Comparison of ENCODE assay signal across 30 cellular contexts in genomic region chr15:33191641-33192040, GRCh38. TPM values are rescaled to one million over a fixed set of nuclear protein-coding genes. Genes with fewer than 3 reads are reported as not detected.
DNase-seq lines count a peak whose midpoint lies in the region; ATAC-seq, FAIRE-seq and TF ChIP-seq lines count a peak whose summit lies in the region.
"Had no signal": no experiment of that assay in that cellular context is flagged by ENCODE, and none has a peak within 500 bp of the region (broad histone marks: within the 10 kb centered on the region; RNA-seq: fewer than 3 reads in every experiment).

No MANE protein-coding gene starts in this region.

- H3K27ac Mint-ChIP-seq in GM23338: no peak overlapping the region
- H3K27ac Mint-ChIP-seq: CD14-positive monocyte, HFFc6, T-cell had no signal

- H2AFZ ChIP-seq in keratinocyte (ENCODE audit: control insufficient read depth, low read length) (no peak overlapping the region), GM23338 (no peak overlapping the region)

- H3F3A ChIP-seq in GM23338 (replicated peaks; ENCODE audit: low read depth): no peaks in the 10 kb centered on the region

- H3K9me1 ChIP-seq in keratinocyte (ENCODE audit: control insufficient read depth, extremely low read depth, insufficient read depth, low read length): no peaks in the 10 kb centered on the region

- H3K4me1 ChIP-seq in keratinocyte (ENCODE audit: control insufficient read depth, extremely low read depth, insufficient read depth, low read length) (peaks cover 9% of the 10 kb centered on the region), GM23338 (ENCODE audit: insufficient read depth) (peaks cover 8% of the 10 kb centered on the region), left ventricle myocardium inferior (peaks cover 26% of the 10 kb centered on the region)

- intact Hi-C loops in left ventricle myocardium inferior (cut with micrococcal nuclease): no loop called here

- TF ChIP-seq CTCF in keratinocyte (optimal IDR thresholded peaks at IDR 0.05 in 1 of 3, IDR thresholded peaks at IDR 0.05 in 1 of 3, conservative IDR thresholded peaks at IDR 0.05 in 1 of 3; ENCODE audit: extremely low read depth in 1 of 3, insufficient read depth in 2 of 3, low read length in 3 of 3) (no peak), GM23338 (conservative IDR thresholded peaks at IDR 0.05; ENCODE audit: low read depth in 2 of 2) (no peak), left ventricle myocardium inferior (IDR thresholded peaks at IDR 0.05; ENCODE audit: borderline replicate concordance) (no peak)

- DNase-seq in NCI-H1417 (lab: John Stamatoyannopoulos, UW) (peak in 2 of 3 experiments; percentile 32 to 38), NCI-H1417 treated with DMSO at 0.1 percent for 48 hours (lab: John Stamatoyannopoulos, UW) (no peak), GM18507 (ENCODE audit: extremely low spot score, insufficient read length, low read depth) (no peak), SK-N-DZ (ENCODE audit: low spot score) (peak; percentile 83), keratinocyte (ENCODE audit: low read depth, low spot score) (no peak), GM23338 (ENCODE audit: low spot score) (no peak), left ventricle myocardium inferior (no peak)
- DNase-seq: ACHN; BE2C; Calu3; DMS153; DND-41; GOT3; HFFc6; IMR-90; KG1; MG63; NCI-H1105 treated with DMSO at 0.1 percent for 48 hours; NCI-H1694 treated with DMSO at 0.1 percent for 48 hours; NCI-H2081 treated with DMSO at 0.1 percent for 48 hours; NCI-H226; NCI-H510A; NCI-H69; NK-92 treated with Interleukin-12 subunit alpha and Interleukin-12 subunit beta, amount 100 ng/mL, for 24 hours; PC-3; T-cell had no signal

- dilution Hi-C loops in keratinocyte (cut with MboI; ENCODE audit: extremely low pct_ligation_motif_present, low sequenced_read_pairs): no loop called here

- H3K27ac ChIP-seq in keratinocyte (ENCODE audit: control insufficient read depth, insufficient read depth, low read length) (no peak overlapping the region), GM23338 (ENCODE audit: low read depth) (no peak overlapping the region), left ventricle myocardium inferior (replicated peaks) (no peak overlapping the region)
- H3K27ac ChIP-seq: 22Rv1 had no signal

- H3K9me2 ChIP-seq in GM23338 (ENCODE audit: insufficient read depth): no peaks in the 10 kb centered on the region

- H3K9me3 Mint-ChIP-seq in GM23338: no peaks in the 10 kb centered on the region
- H3K9me3 Mint-ChIP-seq: CD14-positive monocyte, HFFc6, T-cell had no signal

- H4K20me1 ChIP-seq in keratinocyte (ENCODE audit: control insufficient read depth, extremely low read depth, insufficient read depth, low read length): no peaks in the 10 kb centered on the region
- no peaks in the 10 kb centered on the region for H4K20me1 ChIP-seq in GM23338 (replicated peaks; ENCODE audit: insufficient read depth)

- H3K4me1 Mint-ChIP-seq in GM23338: peaks cover 13% of the 10 kb centered on the region; the same call in 2 of the 3 replicates

- no peak for ATAC-seq in GM23338
- no peak for ATAC-seq in HG03196 (IDR thresholded peaks at IDR 0.05; ENCODE audit: unreplicated experiment)
- ATAC-seq: PC-3, T-cell had no signal

- H3K79me2 ChIP-seq in keratinocyte (ENCODE audit: control insufficient read depth, insufficient read depth, low read length) (no peaks in the 10 kb centered on the region), GM23338 (replicated peaks; ENCODE audit: insufficient read depth) (no peaks in the 10 kb centered on the region)

- FAIRE-seq in GM18507 (lab: Jason Lieb, UNC) (peak; percentile 18), keratinocyte (lab: Jason Lieb, UNC) (peak; percentile 13)

- H3K4me3 Mint-ChIP-seq in GM23338: no peak overlapping the region
- H3K4me3 Mint-ChIP-seq: CD14-positive monocyte, HFFc6, T-cell had no signal

- H3K9ac ChIP-seq in keratinocyte (ENCODE audit: control insufficient read depth, extremely low read depth, insufficient read depth, low read length): no peak overlapping the region

- H3K27me3 Mint-ChIP-seq in GM23338 (ENCODE audit: insufficient read depth, low read depth, poor library complexity): peaks cover 9% of the 10 kb centered on the region

- H3K27me3 ChIP-seq in keratinocyte (ENCODE audit: control insufficient read depth, extremely low read depth, insufficient read depth, low read length) (peaks cover 11% of the 10 kb centered on the region), GM23338 (ENCODE audit: insufficient read depth) (no peaks in the 10 kb centered on the region), left ventricle myocardium inferior (ENCODE audit: low read depth) (peaks cover 43% of the 10 kb centered on the region)
- H3K27me3 ChIP-seq: BE2C had no signal

- no peak overlapping the region for H3K4me2 ChIP-seq in keratinocyte (ENCODE audit: control insufficient read depth, extremely low read depth, insufficient read depth, low read depth, low read length)
- H3K4me2 ChIP-seq in GM23338: no peak overlapping the region

- no peaks in the 10 kb centered on the region for H3K9me3 ChIP-seq in keratinocyte (ENCODE audit: control insufficient read depth, low read depth, low read length)
- H3K9me3 ChIP-seq in left ventricle myocardium inferior (replicated peaks): no peaks in the 10 kb centered on the region
- H3K9me3 ChIP-seq: BE2C, HAP-1, MG63 had no signal

- H3K36me3 ChIP-seq in keratinocyte (ENCODE audit: control insufficient read depth in 2 of 2, extremely low read depth in 1 of 2, insufficient read depth in 2 of 2, low read length in 2 of 2) (no peaks in the 10 kb centered on the region), GM23338 (ENCODE audit: insufficient read depth) (no peaks in the 10 kb centered on the region), left ventricle myocardium inferior (no peaks in the 10 kb centered on the region)
- H3K36me3 ChIP-seq: BE2C, HAP-1, MG63 had no signal

- H3K36me3 Mint-ChIP-seq in GM23338 (ENCODE audit: low read depth): no peaks in the 10 kb centered on the region
- H3K36me3 Mint-ChIP-seq: CD14-positive monocyte, T-cell had no signal

- H3K4me3 ChIP-seq in keratinocyte (ENCODE audit: control insufficient read depth in 2 of 3, extremely low read depth in 1 of 3, insufficient read depth in 2 of 3, low read depth in 1 of 3, low read length in 3 of 3): no peak overlapping the region
- no peak overlapping the region for H3K4me3 ChIP-seq in GM23338
- no peak overlapping the region for H3K4me3 ChIP-seq in left ventricle myocardium inferior
- H3K4me3 ChIP-seq: HAP-1, MG63 had no signal

TF ChIP-seq in GM23338, 12 proteins besides CTCF, POLR2A, EP300 and RAD21 (continues in another document):
- TF ChIP-seq CREB1 (CRISPR knock-in tag; IDR thresholded peaks at IDR 0.05; ENCODE audit: low read depth) (no peak), ZNF331 (CRISPR knock-in tag; IDR thresholded peaks at IDR 0.05; ENCODE audit: low read depth) (no peak), EZH2phosphoT487 (IDR thresholded peaks at IDR 0.05; ENCODE audit: unreplicated experiment) (no peak), JUNB (IDR thresholded peaks at IDR 0.05; ENCODE audit: unreplicated experiment) (no peak), ZNF114 (CRISPR knock-in tag; IDR thresholded peaks at IDR 0.05) (no peak), REST (IDR thresholded peaks at IDR 0.05; ENCODE audit: unreplicated experiment) (no peak), STAT1 (IDR thresholded peaks at IDR 0.05; ENCODE audit: unreplicated experiment) (no peak)

RNA-seq across cellular contexts. Expression of gene FMN1, which starts 2.9 kb away (rescaled TPM):
- 2.0 and 2.2 TPM in 2 replicates for polyA plus RNA-seq in SK-N-DZ (2014; cell fraction: cytosol; rRNA removed)
- polyA plus RNA-seq in SK-N-DZ (2014; cell fraction: nucleus; rRNA removed): 1.3 and 1.7 TPM in 2 replicates
- polyA plus RNA-seq in keratinocyte (0.15 to 0.71 TPM (median 0.40 TPM) in 3 replicates), GM23338 (2016; fragmentation: Nextera tagmentation; extraction: Ambion mirVana) (0.71 and 1.2 TPM in 2 replicates)
- polyA plus RNA-seq in keratinocyte (2011; ENCODE audit: low read depth): 1.9 TPM
- polyA plus RNA-seq in keratinocyte (2011; cell fraction: cytosol; rRNA removed): 0.27 and 0.36 TPM in 2 replicates
- polyA plus RNA-seq in keratinocyte (2011; cell fraction: nucleus; rRNA removed): 0.63 and 1.6 TPM in 2 replicates
- 0.62 and 0.93 TPM in 2 replicates for polyA plus RNA-seq in keratinocyte (2012; ENCODE audit: low replicate concordance)
- polyA minus RNA-seq in keratinocyte: 0.92 to 3.3 TPM (median 1.2 TPM) in 3 replicates
- 1.3 TPM for polyA minus RNA-seq in keratinocyte (2011; cell fraction: cytosol; rRNA and poly(A)+ RNA removed)
- polyA minus RNA-seq in keratinocyte (2011; cell fraction: nucleus; rRNA and poly(A)+ RNA removed): 2.7 and 2.8 TPM in 2 replicates
- total RNA-seq in GM23338 (2014; rRNA removed; shearing (Covaris generic)): 1.6 and 2.1 TPM in 2 replicates
- 4.5 TPM for total RNA-seq in left ventricle myocardium inferior

Comparison
In these comparisons a context has a peak if more than half of its experiments do, and no peak if none do; other contexts are left out.
1. DNase-seq: peak in NCI-H1417 (2 of 3) and SK-N-DZ (single experiment); none in NCI-H1417 treated with DMSO at 0.1 percent for 48 hours (single experiment), GM18507 (single experiment), keratinocyte (single experiment), GM23338 (single experiment) and left ventricle myocardium inferior (single experiment).